In the genomic region with DNA sequence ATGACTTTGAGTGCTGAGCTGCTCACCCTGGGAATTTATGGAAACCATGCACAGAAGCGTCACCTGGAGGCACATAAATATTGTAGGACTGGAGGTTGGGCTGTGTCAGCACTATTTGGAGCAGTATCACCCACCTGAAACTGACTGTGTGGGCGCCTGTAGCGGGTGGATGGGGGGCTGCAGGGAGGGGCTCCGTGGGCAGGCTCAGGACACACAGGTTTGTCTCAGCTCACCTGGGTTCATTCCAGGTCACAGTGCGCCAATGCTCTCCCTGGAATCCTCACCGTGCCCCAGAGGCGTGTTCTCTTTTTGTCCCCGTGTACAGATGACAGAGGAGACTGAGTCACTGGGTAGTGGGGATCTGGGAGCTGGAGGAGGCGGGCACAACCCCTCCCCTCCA, we compare ENCODE assay signal across 33 cellular contexts.
"Had no signal": no experiment of that assay in that cellular context is flagged by ENCODE, and none has a peak within 500 bp of the region (broad histone marks: within the 10 kb centered on the region; RNA-seq: fewer than 3 reads in every experiment).

No MANE protein-coding gene starts in this region.

- H3K27me3 ChIP-seq: colonic mucosa, esophagus muscularis mucosa, foreskin keratinocyte, gastroesophageal sphincter, heart right ventricle, right atrium auricular region, suprapubic skin, transverse colon, vagina had no signal

- ATAC-seq: foreskin keratinocyte; gastroesophageal sphincter; left lobe of liver; sciatic nerve; stimulated activated naive CD8-positive, alpha-beta T cell treated with anti-CD3 and anti-CD28 coated beads, Interleukin-15, amount 100 ng/mL, for 72 hours had no signal

- H3K4me3 ChIP-seq: colonic mucosa, esophagus muscularis mucosa, gastroesophageal sphincter, heart right ventricle, lung, mucosa of descending colon, right atrium auricular region, smooth muscle cell, suprapubic skin, transverse colon, vagina had no signal

- H3K27me3 Mint-ChIP-seq: dendritic cell treated with granulocyte-macrophage colony-stimulating factor and Interleukin-4, amounts not matched to agents 40 ng/mL and 50 ng/mL, for 4 days; progenitor cell of endocrine pancreas had no signal

- H3K36me3 Mint-ChIP-seq: memory B cell; naive B cell; natural killer cell treated with Interleukin-12 subunit alpha and Interleukin-12 subunit beta and Interleukin-15 and Interleukin-18, amount 100 ng/mL, for 72 hours had no signal

- H2AFZ ChIP-seq: parathyroid adenoma had no signal

- H3K9me3 ChIP-seq: colonic mucosa, esophagus muscularis mucosa, gastroesophageal sphincter, heart right ventricle, mucosa of descending colon, right atrium auricular region, suprapubic skin, transverse colon, vagina had no signal

- DNase-seq: colonic mucosa; effector CD8-positive, alpha-beta T cell; endodermal cell; foreskin keratinocyte; heart right ventricle; hippocampal formation; islet precursor cell; mucosa of descending colon; naive B cell; stimulated activated CD4-positive, alpha-beta T cell treated with anti-CD3 and anti-CD28 coated beads, Interleukin-12 subunit alpha, Interleukin-12 subunit beta, amount 100 ng/mL, for 4 hours; stimulated activated CD4-positive, alpha-beta T cell treated with anti-CD3 and anti-CD28 coated beads, Interleukin-1b, Interleukin-23, amount 100 ng/mL, for 48 hours; stimulated activated CD4-positive, alpha-beta T cell treated with anti-CD3 and anti-CD28 coated beads, Interleukin-4, amount 100 ng/mL, for 1 hour; stimulated activated CD8-positive, alpha-beta memory T cell treated with anti-CD3 and anti-CD28 coated beads, Interleukin-4, amount 100 ng/mL, for 48 hours; stimulated activated naive CD4-positive, alpha-beta T cell; stimulated activated naive CD8-positive, alpha-beta T cell treated with anti-CD3 and anti-CD28 coated beads, Interleukin-15, amount 100 ng/mL, for 72 hours; transverse colon had no signal

- H3K27ac ChIP-seq: colonic mucosa, epithelial cell of prostate, esophagus muscularis mucosa, foreskin keratinocyte, gastroesophageal sphincter, heart right ventricle, parathyroid adenoma, right atrium auricular region, suprapubic skin, transverse colon, vagina had no signal

- H3K4me1 ChIP-seq: colonic mucosa, parathyroid adenoma, transverse colon had no signal

- H3K4me3 Mint-ChIP-seq: dendritic cell treated with granulocyte-macrophage colony-stimulating factor and Interleukin-4, amounts not matched to agents 40 ng/mL and 50 ng/mL, for 4 days; endodermal cell; memory B cell; mesothelial cell of epicardium; naive B cell; natural killer cell treated with Interleukin-12 subunit alpha and Interleukin-12 subunit beta and Interleukin-15 and Interleukin-18, amount 100 ng/mL, for 72 hours; neural crest cell; stimulated activated naive CD8-positive, alpha-beta T cell treated with anti-CD3 and anti-CD28 coated beads, Interleukin-15, amount 100 ng/mL, for 72 hours had no signal

- H3K9ac ChIP-seq: parathyroid adenoma had no signal

- H3K27ac Mint-ChIP-seq: dendritic cell treated with granulocyte-macrophage colony-stimulating factor and Interleukin-4, amounts not matched to agents 40 ng/mL and 50 ng/mL, for 4 days; endodermal cell; memory B cell; naive B cell; natural killer cell treated with Interleukin-12 subunit alpha and Interleukin-12 subunit beta and Interleukin-15 and Interleukin-18, amount 100 ng/mL, for 72 hours; progenitor cell of endocrine pancreas; stimulated activated naive CD8-positive, alpha-beta T cell treated with anti-CD3 and anti-CD28 coated beads, Interleukin-15, amount 100 ng/mL, for 72 hours had no signal

- H3K36me3 ChIP-seq: colonic mucosa, transverse colon, vagina had no signal

- H3K4me2 ChIP-seq: smooth muscle cell had no signal

- H3K9me3 Mint-ChIP-seq: dendritic cell treated with granulocyte-macrophage colony-stimulating factor and Interleukin-4, amounts not matched to agents 40 ng/mL and 50 ng/mL, for 4 days; endodermal cell; mesothelial cell of epicardium; natural killer cell treated with Interleukin-12 subunit alpha and Interleukin-12 subunit beta and Interleukin-15 and Interleukin-18, amount 100 ng/mL, for 72 hours; neural crest cell had no signal

- H3K79me2 ChIP-seq: parathyroid adenoma had no signal
